ENCODE assay signal across 19 cellular contexts in the genomic region with DNA sequence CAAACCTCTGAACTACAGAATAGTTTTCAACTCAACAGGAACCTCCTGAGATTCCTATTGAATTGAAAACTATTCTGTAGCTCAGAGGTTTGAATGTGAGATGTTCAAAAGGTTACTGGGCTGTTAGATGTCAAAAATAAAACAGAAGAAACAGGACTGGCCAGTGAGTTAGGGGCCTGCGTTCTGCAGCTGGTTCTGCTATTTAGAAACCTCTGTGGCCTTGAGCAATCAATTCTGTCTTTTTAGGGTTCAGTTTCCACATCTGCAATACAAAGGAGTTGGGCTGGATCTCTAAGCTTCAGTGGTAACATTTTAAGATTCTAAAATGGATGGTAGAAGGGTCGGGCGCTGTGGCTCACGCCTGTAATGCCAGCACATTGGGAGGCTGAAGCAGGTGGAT.
"Had no signal": no experiment of that assay in that cellular context is flagged by ENCODE, and none has a peak within 500 bp of the region (broad histone marks: within the 10 kb centered on the region; RNA-seq: fewer than 3 reads in every experiment).

No MANE protein-coding gene starts in this region.

- H3K9me3 ChIP-seq: ascending aorta, gastrocnemius medialis, heart right ventricle, suprapubic skin had no signal

- H3K4me3 ChIP-seq: ascending aorta, gastrocnemius medialis, heart right ventricle, suprapubic skin had no signal

- H3K27ac ChIP-seq: gastrocnemius medialis, suprapubic skin, VCaP had no signal

- H3K36me3 ChIP-seq: ascending aorta, gastrocnemius medialis, heart right ventricle, suprapubic skin had no signal

- DNase-seq: activated CD4-positive, alpha-beta T cell treated with anti-CD3 and anti-CD28 coated beads for 1 hour; activated CD4-positive, alpha-beta T cell treated with anti-CD3 and anti-CD28 coated beads, Interleukin-2, amount 50 U/mL, for 4 hours; activated naive CD4-positive, alpha-beta T cell; activated naive CD8-positive, alpha-beta T cell treated with anti-CD3 and anti-CD28 coated beads, Interleukin-2, amount 10 ng/mL, durations not matched to agents 7 days and 5 days; activated T-cell treated with anti-CD3 and anti-CD28 coated beads for 4 hours; endodermal cell; gastrocnemius medialis; heart right ventricle; natural killer cell; right cardiac atrium; small intestine; stimulated activated CD4-positive, alpha-beta T cell treated with anti-CD3 and anti-CD28 coated beads, Interleukin-4, amount 100 ng/mL, for 4 hours; stimulated activated CD8-positive, alpha-beta memory T cell treated with anti-CD3 and anti-CD28 coated beads, Interleukin-4, amount 100 ng/mL, for 48 hours; stimulated activated naive CD4-positive, alpha-beta T cell treated with Interleukin-2 at 50 U/mL for 16 hours had no signal

- H3K27ac Mint-ChIP-seq: activated naive CD8-positive, alpha-beta T cell treated with anti-CD3 and anti-CD28 coated beads, Interleukin-2, amount 10 ng/mL, durations not matched to agents 7 days and 5 days; endodermal cell; natural killer cell; progenitor cell of endocrine pancreas; type B pancreatic cell had no signal

- H3K9me3 Mint-ChIP-seq: activated naive CD8-positive, alpha-beta T cell treated with anti-CD3 and anti-CD28 coated beads, Interleukin-2, amount 10 ng/mL, durations not matched to agents 7 days and 5 days; natural killer cell; type B pancreatic cell had no signal

- H3K36me3 Mint-ChIP-seq: activated naive CD8-positive, alpha-beta T cell treated with anti-CD3 and anti-CD28 coated beads, Interleukin-2, amount 10 ng/mL, durations not matched to agents 7 days and 5 days; natural killer cell had no signal

- H3K27me3 ChIP-seq: ascending aorta, suprapubic skin had no signal

- H3K4me1 Mint-ChIP-seq: activated naive CD8-positive, alpha-beta T cell treated with anti-CD3 and anti-CD28 coated beads, Interleukin-2, amount 10 ng/mL, durations not matched to agents 7 days and 5 days had no signal

- H3K4me3 Mint-ChIP-seq: activated naive CD8-positive, alpha-beta T cell treated with anti-CD3 and anti-CD28 coated beads, Interleukin-2, amount 10 ng/mL, durations not matched to agents 7 days and 5 days; endodermal cell; natural killer cell; type B pancreatic cell had no signal

- H3K27me3 Mint-ChIP-seq: progenitor cell of endocrine pancreas, type B pancreatic cell had no signal
